Comparison of ENCODE assay signal across 8 cellular contexts in genomic region chr20:542777-543368, GRCh38. TPM values are rescaled to one million over a fixed set of nuclear protein-coding genes. Genes with fewer than 3 reads are reported as not detected.
DNase-seq lines count a peak whose midpoint lies in the region; ATAC-seq and TF ChIP-seq lines count a peak whose summit lies in the region.

No MANE protein-coding gene starts in this region.

- POLR2A ChIA-PET in GM10248 (lab: Yijun Ruan, JAX), result interaction anchor here (0.7 kb wide), 1 partner anchor 77 kb away, joined by 3 read pairs; no protein-coding TSS in a partner anchor

- peaks cover 46 to 54% of the 10 kb centered on the region in 2 experiments for H3K4me1 Mint-ChIP-seq in H9

- H3K4ac ChIP-seq in H9 (ENCODE audit: low read depth, low read length), result no peak overlapping the region

- peak overlapping the region; percentile 51 to 99 (median 85) for H3K4me3 ChIP-seq in adrenal gland
- H3K4me3 ChIP-seq in iPS-18c (ENCODE audit: insufficient read depth, low read depth, low read length), result peak overlapping the region; percentile 99
- H3K4me3 ChIP-seq in smooth muscle cell, result peak overlapping the region; percentile 98

- H3K23ac ChIP-seq in H9 (ENCODE audit: insufficient read length, low read depth, low read length), result no peak overlapping the region

- no peaks in the 10 kb centered on the region for H3F3A ChIP-seq in smooth muscle cell (ENCODE audit: low read depth)

- peak overlapping the region; percentile 99; the same call in 1 of the 2 replicates for H3K14ac ChIP-seq in H9 (ENCODE audit: insufficient read depth, low read length)

- H3K27me3 ChIP-seq in H9 (ENCODE audit: insufficient read depth, low read length) (no peaks in the 10 kb centered on the region), adrenal gland (no peaks in the 10 kb centered on the region), smooth muscle cell (ENCODE audit: low read depth) (peaks cover 23% of the 10 kb centered on the region)

- H3K79me1 ChIP-seq in H9 (ENCODE audit: insufficient read depth, low read depth, low read length, poor library complexity, severe bottlenecking), result peaks cover 3% of the 10 kb centered on the region

- peak; percentile 57 for DNase-seq in GM10248 (ENCODE audit: extremely low spot score)
- no peak for DNase-seq in H9
- DNase-seq in NCI-H82 (lab: John Stamatoyannopoulos, UW), result peak; percentile 74
- peak in 3 of 7 donors; percentile 41 to 47 (median 45) for DNase-seq in adrenal gland
- DNase-seq in smooth muscle cell (lab: John Stamatoyannopoulos, UW; ENCODE audit: unreplicated experiment), result no peak
- DNase-seq in NCI-H2029 treated with DMSO at 0.1 percent for 48 hours (lab: John Stamatoyannopoulos, UW), result no peak

- no peak overlapping the region for H2BK120ac ChIP-seq in H9 (ENCODE audit: low read depth, low read length, poor library complexity, severe bottlenecking)

- H3K9ac ChIP-seq in H9 (ENCODE audit: extremely low read depth, insufficient read length, low read length) (peak overlapping the region; percentile 99), smooth muscle cell (ENCODE audit: low read depth) (peak overlapping the region; percentile 97)

- peaks cover 5% of the 10 kb centered on the region for H3K23me2 ChIP-seq in H9 (ENCODE audit: insufficient read length, low read depth, low read length, poor library complexity, severe bottlenecking)

- H2BK5ac ChIP-seq in H9 (ENCODE audit: insufficient read length, low read length), result no peak overlapping the region

- H2AFZ ChIP-seq in H9 (ENCODE audit: low read length), result no peak overlapping the region
- H2AFZ ChIP-seq in smooth muscle cell (ENCODE audit: low read depth), result peak overlapping the region; percentile 94

- peak overlapping the region; percentile 90 to 96 for H3K4me3 Mint-ChIP-seq in H9

- H3K36me3 Mint-ChIP-seq in H9 (ENCODE audit: insufficient read depth in 1 of 3, low read depth in 3 of 3), result peaks cover 15 to 32% (median 20%) of the 10 kb centered on the region in 3 experiments

- H3K9me3 Mint-ChIP-seq in H9, result peaks cover 0 to 5% of the 10 kb centered on the region in 2 experiments; a peak in 3 of 5 replicates

- TF ChIP-seq POLR2A in adrenal gland (IDR thresholded peaks at IDR 0.05), result no peak

- H2BK20ac ChIP-seq in H9 (ENCODE audit: low read depth, low read length, poor library complexity, severe bottlenecking), result no peak overlapping the region

- H3K27ac ChIP-seq in H9 (ENCODE audit: insufficient read length, low read depth, low read length) (no peak overlapping the region), adrenal gland (peak overlapping the region in 4 of 5 donors; percentile 55 to 90 (median 86)), smooth muscle cell (ENCODE audit: low read depth) (peak overlapping the region; percentile 71)

- no peak overlapping the region for H3T11ph ChIP-seq in H9 (ENCODE audit: low read length)

- no peak overlapping the region for H3K56ac ChIP-seq in H9 (ENCODE audit: insufficient read length, low read depth, low read length)

- no peak for ATAC-seq in HG03039 (IDR thresholded peaks at IDR 0.05; ENCODE audit: unreplicated experiment)

- H3K27ac Mint-ChIP-seq in H9, result peak overlapping the region; percentile 21 to 100 (median 99)

- 0 out of 2 replicates have a peak, but pooled peaks cover 3% of the 10 kb centered on the region for H3K4me1 ChIP-seq in H9 (ENCODE audit: insufficient read depth, low read length)
- peaks cover 21 to 33% of the 10 kb centered on the region in 2 donors for H3K4me1 ChIP-seq in adrenal gland (replicated peaks in 1 of 2)
- H3K4me1 ChIP-seq in smooth muscle cell (ENCODE audit: low read depth), result peaks cover 13% of the 10 kb centered on the region

- H3K9me3 ChIP-seq in H9 (ENCODE audit: control insufficient read depth, low read depth, low read length) (no peaks in the 10 kb centered on the region), adrenal gland (replicated peaks in 1 of 3) (no peaks in the 10 kb centered on the region), iPS-18c (ENCODE audit: control insufficient read depth, insufficient read depth, low read length) (peaks cover 3% of the 10 kb centered on the region), smooth muscle cell (replicated peaks; ENCODE audit: low read depth) (no peaks in the 10 kb centered on the region)

- H3K79me2 ChIP-seq in H9 (ENCODE audit: insufficient read depth, low read length), result peaks cover 49% of the 10 kb centered on the region
- peaks cover 56% of the 10 kb centered on the region for H3K79me2 ChIP-seq in smooth muscle cell (ENCODE audit: low read depth)

- CTCF ChIA-PET in GM10248 (lab: Yijun Ruan, JAX), result interaction anchor here (0.9 to 9.3 kb wide), 6 partner anchors 19 to 290 kb away, joined by 3 to 63 read pairs (median 4); partner anchors contain the start of gene FAM110A

- peak overlapping the region; percentile 97 for H4K5ac ChIP-seq in H9 (ENCODE audit: insufficient read length, low read depth, low read length)

- no peak for TF ChIP-seq CTCF in GM10248 (IDR thresholded peaks at IDR 0.05; ENCODE audit: control extremely low read depth, extremely low read depth, low read depth, missing control alignments)
- TF ChIP-seq CTCF in H9 (conservative IDR thresholded peaks at IDR 0.05), result no peak
- TF ChIP-seq CTCF in adrenal gland (IDR thresholded peaks at IDR 0.05), result no peak
- TF ChIP-seq CTCF in smooth muscle cell (IDR thresholded peaks at IDR 0.05; ENCODE audit: borderline replicate concordance, insufficient read depth, poor library complexity, severe bottlenecking), result no peak

- peak overlapping the region; percentile 97 for H4K91ac ChIP-seq in H9 (ENCODE audit: insufficient read length, low read depth, low read length)

- H3K27me3 Mint-ChIP-seq in H9 (ENCODE audit: low read depth), result peaks cover 25% of the 10 kb centered on the region

- H4K20me1 ChIP-seq in H9 (ENCODE audit: control insufficient read depth, insufficient read depth, insufficient read length) (no peaks in the 10 kb centered on the region), smooth muscle cell (ENCODE audit: low read depth) (peaks cover 51% of the 10 kb centered on the region)

- intact Hi-C loops in adrenal gland (cut with DNase I), result no loop called here

- H3K36me3 ChIP-seq in adrenal gland (replicated peaks in 1 of 2), result no peaks in the 10 kb centered on the region
- H3K36me3 ChIP-seq in smooth muscle cell (ENCODE audit: low read depth), result no peaks in the 10 kb centered on the region

- H2BK15ac ChIP-seq in H9 (ENCODE audit: low read depth, low read length), result no peak overlapping the region

- H3K18ac ChIP-seq in H9 (ENCODE audit: insufficient read length, low read depth, low read length), result peak overlapping the region; percentile 99

- no peak overlapping the region for H2BK12ac ChIP-seq in H9 (ENCODE audit: insufficient read length, low read depth, low read length)

- H4K8ac ChIP-seq in H9 (replicated peaks; ENCODE audit: insufficient read length, low read depth, low read length), result no peak overlapping the region

- no CpG with 5 or more reads among the region's 12 CpGs for WGBS in H9 (ENCODE audit: extremely low coverage, insufficient read length, low lambda C conversion rate)
- 1 to 3% (median 1%) methylated on average over 11 to 12 of the region's 12 CpGs for WGBS in adrenal gland, 4 donors
- under 1% methylated on average over 7 of the region's 12 CpGs for WGBS in smooth muscle cell (ENCODE audit: low lambda C conversion rate)

- peak overlapping the region; percentile 85 for H3K4me2 ChIP-seq in H9 (ENCODE audit: insufficient read depth, insufficient read length, low read length)
- peak overlapping the region; percentile 87 for H3K4me2 ChIP-seq in smooth muscle cell

- H2AK5ac ChIP-seq in H9 (ENCODE audit: insufficient read length, low read length), result no peak overlapping the region

RNA-seq across cellular contexts. Expression of gene CSNK2A1, which starts 0.7 kb away (rescaled TPM):
- total RNA-seq in H9 (2021) (225 and 229 TPM in 2 replicates), adrenal gland (100 to 1,000 TPM in 4 of 8 donors, 10 to 100 TPM in 4; 61.9 to 120 (median 94.1) TPM), smooth muscle cell (165 and 205 TPM in 2 replicates)
- polyA plus RNA-seq in adrenal gland (100 to 1,000 TPM in 1 of 3 donors, 10 to 100 TPM in 2; 18.9 to 192 (median 22.7) TPM), smooth muscle cell (74.1 and 82.6 TPM in 2 replicates)

Comparison
In these comparisons a context has a peak if more than half of its experiments do, and no peak if none do; other contexts are left out.
1. DNase-seq: peak in GM10248 (single experiment) and NCI-H82 (single experiment); none in H9 (single experiment), smooth muscle cell (single experiment) and NCI-H2029 treated with DMSO at 0.1 percent for 48 hours (single experiment).
2. Peak in every context shown above with its lines, with median percentiles within 50 percentile points of each other: H3K4me3 ChIP-seq.